16 cellular contexts compared by ENCODE assay signal in the genomic region with DNA sequence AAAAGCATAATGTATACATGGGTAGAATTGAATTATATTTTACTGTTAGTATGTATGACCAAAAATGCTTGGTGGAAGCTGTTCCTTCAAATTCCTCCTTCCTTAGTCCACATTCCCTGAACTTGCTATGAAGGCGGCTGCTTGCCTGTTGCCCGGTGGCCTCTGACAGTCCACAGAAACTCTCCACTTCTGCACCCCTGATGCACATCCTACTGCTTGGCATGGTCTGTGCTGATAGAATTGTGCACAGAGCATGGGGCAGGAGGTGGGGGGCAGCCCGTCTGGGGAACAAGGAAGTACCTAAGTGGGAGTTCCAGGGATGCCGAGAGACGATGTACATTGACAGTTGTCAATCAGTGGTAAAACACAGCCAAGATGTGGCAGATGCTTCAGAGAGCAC. TPM values are rescaled to one million over a fixed set of nuclear protein-coding genes. Genes with fewer than 3 reads are reported as not detected.
DNase-seq lines count a peak whose midpoint lies in the region; ATAC-seq and TF ChIP-seq lines count a peak whose summit lies in the region.
"Had no signal": no experiment of that assay in that cellular context is flagged by ENCODE, and none has a peak within 500 bp of the region (broad histone marks: within the 10 kb centered on the region; RNA-seq: fewer than 3 reads in every experiment).

No MANE protein-coding gene starts in this region.

- H3K4me1 ChIP-seq in right atrium auricular region (peaks cover 0 to 8% of the 10 kb centered on the region in 2 donors), neuronal stem cell (ENCODE audit: control insufficient read depth in 2 of 2, insufficient read depth in 1 of 2, low read depth in 1 of 2, low read length in 2 of 2) (peaks cover 0 to 4% of the 10 kb centered on the region in 2 donors), thyroid gland (peaks cover 27 to 36% of the 10 kb centered on the region in 2 donors)
- H3K4me1 ChIP-seq: BLaER1 treated with 17β-estradiol and CSF1 and Interleukin-3, amounts not matched to agents 10 nM and 100 nM had no signal

- no peak overlapping the region for H2BK12ac ChIP-seq in neuronal stem cell (ENCODE audit: low read length)

- no peak overlapping the region for H4K91ac ChIP-seq in neuronal stem cell (ENCODE audit: low read depth, low read length, poor library complexity)

- H3K4me3 ChIP-seq in right atrium auricular region (no peak overlapping the region), neuronal stem cell (ENCODE audit: low read length in 2 of 2) (no peak overlapping the region), thyroid gland (replicated peaks in 1 of 3) (no peak overlapping the region)
- H3K4me3 ChIP-seq: BLaER1 treated with 17β-estradiol and CSF1 and Interleukin-3, amounts not matched to agents 10 nM and 100 nM; GM23248 had no signal

- H3K9me3 Mint-ChIP-seq in activated T-helper 1 cell treated with anti-CD3 and anti-CD28 coated beads, Interleukin-12 subunit alpha, Interleukin-12 subunit beta, Interleukin-2, Interleukin-4 antibody, amounts not matched to agents 30 ng/mL and 10 ng/mL and 1 ng/mL, durations not matched to agents 14 hours and 24 hours and 36 hours, result peaks cover 21% of the 10 kb centered on the region

- no peaks in the 10 kb centered on the region for H3K36me3 Mint-ChIP-seq in activated T-helper 1 cell treated with anti-CD3 and anti-CD28 coated beads, Interleukin-12 subunit alpha, Interleukin-12 subunit beta, Interleukin-2, Interleukin-4 antibody, amounts not matched to agents 30 ng/mL and 10 ng/mL and 1 ng/mL, durations not matched to agents 14 hours and 24 hours and 36 hours (ENCODE audit: low read depth)
- H3K36me3 Mint-ChIP-seq: CD8-positive, alpha-beta T cell had no signal

- intact Hi-C loops in left cardiac atrium (cut with DNase I) (loop anchor here in 1 of 2 donors (5.0 kb wide), 1 partner anchor 56 kb away; no protein-coding TSS in a partner anchor), thyroid gland (cut with DNase I) (no loop called here)
- intact Hi-C loops in activated T-helper 1 cell treated with anti-CD3 and anti-CD28 coated beads, Interleukin-12 subunit alpha, Interleukin-12 subunit beta, Interleukin-2, Interleukin-4 antibody, amounts not matched to agents 30 ng/mL and 10 ng/mL and 1 ng/mL, durations not matched to agents 14 hours and 24 hours and 36 hours (cut with micrococcal nuclease), result no loop called here

- peak; percentile 22 to 27 for ATAC-seq in left cardiac atrium
- ATAC-seq in GM19023 (IDR thresholded peaks at IDR 0.05; ENCODE audit: unreplicated experiment), result no peak
- ATAC-seq in HG03159 (IDR thresholded peaks at IDR 0.05; ENCODE audit: unreplicated experiment), result no peak
- ATAC-seq: CD8-positive, alpha-beta T cell had no signal

- H3K4me3 Mint-ChIP-seq in activated T-helper 1 cell treated with anti-CD3 and anti-CD28 coated beads, Interleukin-12 subunit alpha, Interleukin-12 subunit beta, Interleukin-2, Interleukin-4 antibody, amounts not matched to agents 30 ng/mL and 10 ng/mL and 1 ng/mL, durations not matched to agents 14 hours and 24 hours and 36 hours, result no peak overlapping the region
- H3K4me3 Mint-ChIP-seq: B cell; CD8-positive, alpha-beta T cell had no signal

- no peaks in the 10 kb centered on the region for H3K36me3 ChIP-seq in right atrium auricular region
- peaks cover 0 to 2% of the 10 kb centered on the region in 2 donors for H3K36me3 ChIP-seq in neuronal stem cell (replicated peaks in 1 of 2; ENCODE audit: control insufficient read depth in 2 of 2, insufficient read depth in 2 of 2, low read length in 2 of 2)
- H3K36me3 ChIP-seq in thyroid gland, result no peaks in the 10 kb centered on the region
- H3K36me3 ChIP-seq: BLaER1 treated with 17β-estradiol and CSF1 and Interleukin-3, amounts not matched to agents 10 nM and 100 nM had no signal

- H2BK5ac ChIP-seq in neuronal stem cell (ENCODE audit: low read length), result no peak overlapping the region

- H3K9me3 ChIP-seq in right atrium auricular region (no peaks in the 10 kb centered on the region), neuronal stem cell (replicated peaks in 1 of 2; ENCODE audit: control insufficient read depth in 2 of 2, insufficient read depth in 1 of 2, low read depth in 1 of 2, low read length in 2 of 2) (peaks cover 0 to 4% of the 10 kb centered on the region in 2 donors), thyroid gland (no peaks in the 10 kb centered on the region)

- H2BK15ac ChIP-seq in neuronal stem cell (ENCODE audit: low read length), result no peak overlapping the region

- H3K4ac ChIP-seq in neuronal stem cell (ENCODE audit: low read length), result no peak overlapping the region

- H3K18ac ChIP-seq in neuronal stem cell (ENCODE audit: low read length), result peak overlapping the region; percentile 28

- H2AK5ac ChIP-seq in neuronal stem cell (ENCODE audit: low read depth, low read length), result no peak overlapping the region

- no peaks in the 10 kb centered on the region for H3K27me3 Mint-ChIP-seq in activated T-helper 1 cell treated with anti-CD3 and anti-CD28 coated beads, Interleukin-12 subunit alpha, Interleukin-12 subunit beta, Interleukin-2, Interleukin-4 antibody, amounts not matched to agents 30 ng/mL and 10 ng/mL and 1 ng/mL, durations not matched to agents 14 hours and 24 hours and 36 hours (ENCODE audit: insufficient read depth)
- H3K27me3 Mint-ChIP-seq: B cell had no signal

- peak overlapping the region; percentile 71 for H3K14ac ChIP-seq in neuronal stem cell (ENCODE audit: low read length)

- DNase-seq in left cardiac atrium (no peak), right atrium auricular region (ENCODE audit: low spot score) (no peak), neuronal stem cell (ENCODE audit: low spot score) (no peak), thyroid gland (peak in 1 of 2 donors; percentile 4)
- DNase-seq in activated T-helper 1 cell treated with anti-CD3 and anti-CD28 coated beads, Interleukin-12 subunit alpha, Interleukin-12 subunit beta, Interleukin-2, Interleukin-4 antibody, amounts not matched to agents 30 ng/mL and 10 ng/mL and 1 ng/mL, durations not matched to agents 14 hours and 24 hours and 36 hours (ENCODE audit: low spot score), result no peak
- DNase-seq: Calu3; CD8-positive, alpha-beta T cell; GM23248; HCEC 1CT had no signal

- H3K23ac ChIP-seq in neuronal stem cell (ENCODE audit: low read depth, low read length, poor library complexity), result no peak overlapping the region

- H3K27ac ChIP-seq in right atrium auricular region (no peak overlapping the region), VCaP (peak overlapping the region; percentile 86), neuronal stem cell (replicated peaks; ENCODE audit: low read length) (no peak overlapping the region), thyroid gland (peak overlapping the region; percentile 64 to 70 (median 66))
- H3K27ac ChIP-seq: BLaER1 treated with 17β-estradiol and CSF1 and Interleukin-3, amounts not matched to agents 10 nM and 100 nM; GM23248 had no signal

- no peak overlapping the region for H3K9ac ChIP-seq in neuronal stem cell (ENCODE audit: low read depth, low read length, poor library complexity)
- H3K9ac ChIP-seq: BLaER1 treated with 17β-estradiol and CSF1 and Interleukin-3, amounts not matched to agents 10 nM and 100 nM; GM23248 had no signal

- H2AFZ ChIP-seq in neuronal stem cell (ENCODE audit: low read length), result no peak overlapping the region
- H2AFZ ChIP-seq: GM23248 had no signal

- no peak overlapping the region for H3K4me2 ChIP-seq in neuronal stem cell (ENCODE audit: insufficient read depth, low read length, poor library complexity, severe bottlenecking)
- H3K4me2 ChIP-seq: BLaER1 treated with 17β-estradiol and CSF1 and Interleukin-3, amounts not matched to agents 10 nM and 100 nM had no signal

- H3K27ac Mint-ChIP-seq in activated T-helper 1 cell treated with anti-CD3 and anti-CD28 coated beads, Interleukin-12 subunit alpha, Interleukin-12 subunit beta, Interleukin-2, Interleukin-4 antibody, amounts not matched to agents 30 ng/mL and 10 ng/mL and 1 ng/mL, durations not matched to agents 14 hours and 24 hours and 36 hours, result no peak overlapping the region
- H3K27ac Mint-ChIP-seq: B cell; CD8-positive, alpha-beta T cell had no signal

- no peaks in the 10 kb centered on the region for H3K4me1 Mint-ChIP-seq in activated T-helper 1 cell treated with anti-CD3 and anti-CD28 coated beads, Interleukin-12 subunit alpha, Interleukin-12 subunit beta, Interleukin-2, Interleukin-4 antibody, amounts not matched to agents 30 ng/mL and 10 ng/mL and 1 ng/mL, durations not matched to agents 14 hours and 24 hours and 36 hours (ENCODE audit: low read depth)
- H3K4me1 Mint-ChIP-seq: B cell had no signal

- TF ChIP-seq CTCF in right atrium auricular region (IDR thresholded peaks at IDR 0.05), result no peak
- TF ChIP-seq CTCF in VCaP (conservative IDR thresholded peaks at IDR 0.05), result no peak
- no peak for TF ChIP-seq CTCF in thyroid gland (IDR thresholded peaks at IDR 0.05)

- H2BK120ac ChIP-seq in neuronal stem cell (ENCODE audit: low read depth, low read length), result no peak overlapping the region

- H4K8ac ChIP-seq in neuronal stem cell (ENCODE audit: low read depth, low read length), result no peak overlapping the region

- WGBS in neuronal stem cell (ENCODE audit: extremely low coverage in 2 of 2, insufficient read length in 2 of 2, insufficient replicate concordance in 1 of 2), 2 donors, result no CpG with 5 or more reads among the region's 5 CpGs
- 81 to 83% methylated on average over 5 of the region's 5 CpGs for WGBS in thyroid gland, 2 donors

- no peaks in the 10 kb centered on the region for H3K79me1 ChIP-seq in neuronal stem cell (ENCODE audit: low read depth, low read length)

- no peaks in the 10 kb centered on the region for H3K27me3 ChIP-seq in right atrium auricular region
- H3K27me3 ChIP-seq in neuronal stem cell (ENCODE audit: control insufficient read depth in 3 of 3, insufficient read depth in 3 of 3, low read depth in 1 of 3, low read length in 3 of 3), result no peaks in the 10 kb centered on the region
- H3K27me3 ChIP-seq in thyroid gland, result no peaks in the 10 kb centered on the region
- H3K27me3 ChIP-seq: BLaER1 treated with 17β-estradiol and CSF1 and Interleukin-3, amounts not matched to agents 10 nM and 100 nM had no signal

- TF ChIP-seq POLR2A in thyroid gland (IDR thresholded peaks at IDR 0.05), result no peak

RNA-seq across cellular contexts. Expression of gene GABRB3, which starts 33.7 kb away (rescaled TPM):
- total RNA-seq in left cardiac atrium, result 10 to 100 TPM; 26.1 to 56.8 TPM
- total RNA-seq in right atrium auricular region, result 10 to 100 TPM; 12.9 to 20.9 TPM
- 9.6 TPM for polyA plus RNA-seq in neuronal stem cell (2013, experiment 1 of 2)
- polyA plus RNA-seq in neuronal stem cell (2013, experiment 2 of 2), result 10.0 TPM
- total RNA-seq in thyroid gland, result 10 to 100 TPM; 15.0 to 46.7 (median 20.6) TPM
- not detected in 2 replicates for total RNA-seq in activated T-helper 1 cell treated with anti-CD3 and anti-CD28 coated beads, Interleukin-12 subunit alpha, Interleukin-12 subunit beta, Interleukin-2, Interleukin-4 antibody, amounts not matched to agents 30 ng/mL and 10 ng/mL and 1 ng/mL, durations not matched to agents 14 hours and 24 hours and 36 hours
- total RNA-seq: A172, B cell, Calu3, GM23248, HT-29 had no signal

Comparison
In these comparisons a context has a peak if more than half of its experiments do, and no peak if none do; other contexts are left out.
1. ATAC-seq: peak in left cardiac atrium (2 of 2); none in GM19023 (single experiment) and HG03159 (single experiment).
2. H3K27ac ChIP-seq: peak in VCaP (single experiment) and thyroid gland (3 of 3); none in right atrium auricular region (0 of 2) and neuronal stem cell (single experiment).
3. RNA of gene GABRB3, which starts 33.7 kb away (total RNA-seq): 26.1 to 56.8 TPM in left cardiac atrium, 15.0 to 46.7 TPM in thyroid gland and 12.9 to 20.9 TPM in right atrium auricular region; not detected in activated T-helper 1 cell treated with anti-CD3 and anti-CD28 coated beads, Interleukin-12 subunit alpha, Interleukin-12 subunit beta, Interleukin-2, Interleukin-4 antibody, amounts not matched to agents 30 ng/mL and 10 ng/mL and 1 ng/mL, durations not matched to agents 14 hours and 24 hours and 36 hours; every median in the first group is over 10 times any median in the second.